Comparison of ENCODE assay signal across 33 cellular contexts in the genomic region with DNA sequence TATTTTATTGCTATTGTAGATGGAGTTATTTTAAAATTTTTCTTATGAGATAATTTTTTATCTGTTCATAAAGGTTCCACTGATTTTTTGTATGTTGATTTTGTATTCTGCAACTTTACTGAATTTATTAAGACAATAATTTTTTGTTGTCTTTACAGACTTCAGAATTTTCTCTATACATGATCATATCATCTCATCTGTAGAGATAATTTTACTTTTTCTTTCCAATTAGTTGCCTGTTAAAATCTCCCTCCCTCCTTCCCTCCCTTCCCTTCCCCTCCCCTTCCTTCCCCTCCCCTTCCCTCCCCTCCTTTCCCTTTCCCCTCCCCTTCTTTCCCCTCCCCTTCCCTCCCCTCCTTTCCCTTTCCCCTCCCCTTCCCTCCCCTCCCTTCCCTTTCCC.
DNase-seq lines count a peak whose midpoint lies in the region; ATAC-seq, FAIRE-seq and TF ChIP-seq lines count a peak whose summit lies in the region.
"Had no signal": no experiment of that assay in that cellular context is flagged by ENCODE, and none has a peak within 500 bp of the region (broad histone marks: within the 10 kb centered on the region; RNA-seq: fewer than 3 reads in every experiment).

No MANE protein-coding gene starts in this region.

- H3K27ac ChIP-seq in HepG2 (ENCODE audit: extremely low read length, insufficient read depth, low read length) (no peak overlapping the region), right lobe of liver (no peak overlapping the region), K562 (ENCODE audit: extremely low read depth, low read depth, low read length) (no peak overlapping the region)
- H3K27ac ChIP-seq: 22Rv1; A549; BLaER1; BLaER1 treated with 17β-estradiol and CSF1 and Interleukin-3, amounts not matched to agents 10 nM and 100 nM; C4-2B had no signal

- POLR2A ChIA-PET in HepG2 (lab: Yijun Ruan, JAX), result no interaction called here
- POLR2A ChIA-PET in K562 (lab: Yijun Ruan, JAX), result no interaction called here

- H3K36me3 Mint-ChIP-seq in activated naive CD4-positive, alpha-beta T cell treated with anti-CD3 and anti-CD28 coated beads, Interleukin-2, amount 50 U/mL, for 72 hours, result peaks cover 20 to 31% of the 10 kb centered on the region in 2 donors
- H3K36me3 Mint-ChIP-seq: CD14-positive monocyte had no signal

- H3K9ac ChIP-seq in HepG2 (ENCODE audit: insufficient read depth, low read depth, low read length), result no peak overlapping the region
- H3K9ac ChIP-seq in K562 (ENCODE audit: insufficient read depth in 1 of 2, low read depth in 2 of 2, low read length in 2 of 2), result no peak overlapping the region
- H3K9ac ChIP-seq: BLaER1; BLaER1 treated with 17β-estradiol and CSF1 and Interleukin-3, amounts not matched to agents 10 nM and 100 nM had no signal

- TF ChIP-seq POLR2A in HepG2 (IDR thresholded peaks at IDR 0.05; ENCODE audit: insufficient read depth in 1 of 2, low read depth in 2 of 2, low read length in 2 of 2), result no peak
- TF ChIP-seq POLR2A in right lobe of liver (IDR thresholded peaks at IDR 0.05), result no peak
- no peak for TF ChIP-seq POLR2A in K562 (conservative IDR thresholded peaks at IDR 0.05)

- TF ChIP-seq CTCF in HepG2 (CRISPR knock-in tag; IDR thresholded peaks at IDR 0.05) (no peak), right lobe of liver (IDR thresholded peaks at IDR 0.05) (no peak), D721Med (IDR thresholded peaks at IDR 0.05; ENCODE audit: insufficient read depth, missing control alignments) (no peak), K562 (IDR thresholded peaks at IDR 0.05 in 2 of 3, conservative IDR thresholded peaks at IDR 0.05 in 1 of 3; ENCODE audit: insufficient read depth in 2 of 3, low read depth in 1 of 3, low read length in 3 of 3) (no peak)

- H4K20me1 ChIP-seq in HepG2 (ENCODE audit: insufficient read depth, low read length) (no peaks in the 10 kb centered on the region), K562 (replicated peaks; ENCODE audit: control insufficient read depth, insufficient read depth, low read length) (no peaks in the 10 kb centered on the region)
- H4K20me1 ChIP-seq: BLaER1; BLaER1 treated with 17β-estradiol and CSF1 and Interleukin-3, amounts not matched to agents 10 nM and 100 nM had no signal

- no peaks in the 10 kb centered on the region for H3K9me3 ChIP-seq in HepG2 (ENCODE audit: low read length)
- H3K9me3 ChIP-seq in right lobe of liver, result no peaks in the 10 kb centered on the region
- H3K9me3 ChIP-seq in K562 (replicated peaks; ENCODE audit: control insufficient read depth, insufficient read depth, low read depth, low read length), result no peaks in the 10 kb centered on the region
- H3K9me3 ChIP-seq: A549, BE2C, Caco-2 had no signal

- H3K4me3 ChIP-seq in HepG2 (replicated peaks in 1 of 3; ENCODE audit: insufficient read depth in 1 of 3, low read depth in 2 of 3, low read length in 3 of 3) (no peak overlapping the region), right lobe of liver (no peak overlapping the region), K562 (no peak overlapping the region)
- H3K4me3 ChIP-seq: A549; BLaER1; BLaER1 treated with 17β-estradiol and CSF1 and Interleukin-3, amounts not matched to agents 10 nM and 100 nM had no signal

- H3K79me2 ChIP-seq in HepG2 (ENCODE audit: insufficient read depth, low read length), result no peaks in the 10 kb centered on the region
- no peaks in the 10 kb centered on the region for H3K79me2 ChIP-seq in K562 (ENCODE audit: control insufficient read depth, insufficient read depth, low read length)

- no peak for FAIRE-seq in HepG2 (lab: Jason Lieb, UNC)
- FAIRE-seq in D721Med (lab: Jason Lieb, UNC), result peak; percentile 82
- no peak for FAIRE-seq in K562 (lab: Jason Lieb, UNC)
- FAIRE-seq: A204.1, A549 had no signal

- peaks cover 12 to 17% of the 10 kb centered on the region in 2 donors for H3K9me3 Mint-ChIP-seq in activated naive CD4-positive, alpha-beta T cell treated with anti-CD3 and anti-CD28 coated beads, Interleukin-2, amount 50 U/mL, for 72 hours

- intact Hi-C loops in HepG2 (cut with micrococcal nuclease; ENCODE audit: unreplicated experiment), result no loop called here
- intact Hi-C loops in right lobe of liver (cut with DNase I), result no loop called here
- intact Hi-C loops in K562 (cut with micrococcal nuclease), result no loop called here

- H3K9me1 ChIP-seq in K562 (ENCODE audit: control insufficient read depth, insufficient read depth, low read length), result no peaks in the 10 kb centered on the region

- no peaks in the 10 kb centered on the region for H3K36me3 ChIP-seq in HepG2 (replicated peaks in 1 of 2; ENCODE audit: control insufficient read depth in 1 of 2, insufficient read depth in 2 of 2, low read length in 2 of 2)
- no peaks in the 10 kb centered on the region for H3K36me3 ChIP-seq in right lobe of liver
- H3K36me3 ChIP-seq in K562 (ENCODE audit: control insufficient read depth, insufficient read depth, low read length), result no peaks in the 10 kb centered on the region
- H3K36me3 ChIP-seq: BE2C, BLaER1 had no signal

- H3K27me3 ChIP-seq in HepG2 (ENCODE audit: control insufficient read depth in 1 of 2, insufficient read depth in 2 of 2, low read length in 2 of 2) (no peaks in the 10 kb centered on the region), right lobe of liver (no peaks in the 10 kb centered on the region), K562 (ENCODE audit: control insufficient read depth in 2 of 2, insufficient read depth in 2 of 2, low read length in 2 of 2) (no peaks in the 10 kb centered on the region)
- H3K27me3 ChIP-seq: BE2C; BLaER1; BLaER1 treated with 17β-estradiol and CSF1 and Interleukin-3, amounts not matched to agents 10 nM and 100 nM had no signal

- in situ Hi-C loops in HepG2 (cut with HindIII; ENCODE audit: extremely low pct_ligation_motif_present, low pct_unique_long_range_greater_than_20kb) (no loop called here), K562 (cut with MboI) (no loop called here)

- no peak overlapping the region for H3K27ac Mint-ChIP-seq in activated naive CD4-positive, alpha-beta T cell treated with anti-CD3 and anti-CD28 coated beads, Interleukin-2, amount 50 U/mL, for 72 hours
- H3K27ac Mint-ChIP-seq: B cell; CD14-positive monocyte; CD4-positive, alpha-beta memory T cell; CD4-positive, alpha-beta T cell; CD8-positive, alpha-beta memory T cell; CD8-positive, alpha-beta T cell had no signal

- ATAC-seq in HepG2, result no peak
- ATAC-seq in right lobe of liver, result no peak
- ATAC-seq in K562, result no peak
- ATAC-seq in activated naive CD4-positive, alpha-beta T cell treated with anti-CD3 and anti-CD28 coated beads, Interleukin-2, amount 50 U/mL, for 72 hours, result no peak
- ATAC-seq: A549; CD8-positive, alpha-beta T cell had no signal

- CTCF ChIA-PET in HepG2 (lab: Yijun Ruan, JAX; ENCODE audit: low intra/inter-chr PET ratio, low total read pairs) (no interaction called here), K562 (lab: Yijun Ruan, JAX; ENCODE audit: low intra/inter-chr PET ratio) (no interaction called here)

- TF ChIP-seq RAD21 in HepG2 (CRISPR knock-in tag; IDR thresholded peaks at IDR 0.05) (no peak), K562 (CRISPR knock-in tag; conservative IDR thresholded peaks at IDR 0.05 in 1 of 2, IDR thresholded peaks at IDR 0.05 in 1 of 2) (no peak)

- TF ChIP-seq EP300 in HepG2 (IDR thresholded peaks at IDR 0.05; ENCODE audit: low read depth in 2 of 2, low read length in 2 of 2), result no peak
- no peak for TF ChIP-seq EP300 in HepG2 (CRISPR knock-in tag; IDR thresholded peaks at IDR 0.05; ENCODE audit: borderline replicate concordance)
- TF ChIP-seq EP300 in K562 (IDR thresholded peaks at IDR 0.05; ENCODE audit: low read length), result no peak

- H3K4me2 ChIP-seq in HepG2 (ENCODE audit: low read depth, low read length), result no peak overlapping the region
- no peak overlapping the region for H3K4me2 ChIP-seq in K562 (ENCODE audit: insufficient read depth, low read length)
- H3K4me2 ChIP-seq: A549; BLaER1; BLaER1 treated with 17β-estradiol and CSF1 and Interleukin-3, amounts not matched to agents 10 nM and 100 nM had no signal

- DNase-seq in HepG2 (ENCODE audit: low spot score), result no peak
- DNase-seq in right lobe of liver, result no peak
- DNase-seq in D721Med (ENCODE audit: insufficient read length, low spot score), result no peak
- DNase-seq in K562 (ENCODE audit: extremely low read depth in 1 of 4, low spot score in 3 of 4), result no peak
- DNase-seq in activated naive CD4-positive, alpha-beta T cell treated with anti-CD3 and anti-CD28 coated beads, Interleukin-2, amount 50 U/mL, for 72 hours (ENCODE audit: low spot score in 2 of 2), result no peak
- DNase-seq in C1 segment of cervical spinal cord (lab: John Stamatoyannopoulos, UW), result no peak
- DNase-seq: 8988T; ACHN; AML-193; BE2C; Caco-2; Calu3; CD4-positive, alpha-beta memory T cell; CD4-positive, alpha-beta T cell; CD4-positive, CD25-positive, alpha-beta regulatory T cell; CD8-positive, alpha-beta memory T cell; CD8-positive, alpha-beta T cell; COR-L47; DMS 273 treated with DMSO at 0.1 percent for 48 hours; DMS153; DMS53; DMS79; DMS79 treated with DMSO at 0.1 percent for 48 hours; DND-41; EL had no signal

- BruUV-seq in HepG2 (replicated peaks; lab: Mats Ljungman, UMichigan), result no TSS peak
- no TSS peak for BruUV-seq in K562 (replicated peaks; lab: Mats Ljungman, UMichigan)

- H2AFZ ChIP-seq in HepG2 (ENCODE audit: low read length) (no peak overlapping the region), K562 (ENCODE audit: low read depth, low read length) (no peak overlapping the region)

- no peaks in the 10 kb centered on the region for H3K4me1 ChIP-seq in HepG2 (ENCODE audit: insufficient read depth, low read length)
- H3K4me1 ChIP-seq in right lobe of liver, result no peaks in the 10 kb centered on the region
- no peaks in the 10 kb centered on the region for H3K4me1 ChIP-seq in K562 (replicated peaks in 1 of 2; ENCODE audit: control insufficient read depth in 2 of 2, insufficient read depth in 2 of 2, low read length in 2 of 2)
- H3K4me1 ChIP-seq: A549, BE2C, Caco-2 had no signal

TF ChIP-seq in HepG2, 621 proteins besides CTCF, POLR2A, EP300 and RAD21:
- TF ChIP-seq HNRNPK (IDR thresholded peaks at IDR 0.05; ENCODE audit: low read depth, low read length, poor library complexity, severe bottlenecking), result peak; percentile 95
- TF ChIP-seq SRY (CRISPR knock-in tag; IDR thresholded peaks at IDR 0.05), result no peak

TF ChIP-seq in K562, 482 proteins besides CTCF, POLR2A, EP300 and RAD21:
- TF ChIP-seq PCBP2 (IDR thresholded peaks at IDR 0.05; ENCODE audit: low read depth, low read length, poor library complexity, severe bottlenecking), result peak; percentile 55
- TF ChIP-seq HNRNPK (IDR thresholded peaks at IDR 0.05; ENCODE audit: low read depth, low read length, poor library complexity, severe bottlenecking), result peak; percentile 76
- no peak for TF ChIP-seq CSDE1 (IDR thresholded peaks at IDR 0.05)
